In the genomic region with DNA sequence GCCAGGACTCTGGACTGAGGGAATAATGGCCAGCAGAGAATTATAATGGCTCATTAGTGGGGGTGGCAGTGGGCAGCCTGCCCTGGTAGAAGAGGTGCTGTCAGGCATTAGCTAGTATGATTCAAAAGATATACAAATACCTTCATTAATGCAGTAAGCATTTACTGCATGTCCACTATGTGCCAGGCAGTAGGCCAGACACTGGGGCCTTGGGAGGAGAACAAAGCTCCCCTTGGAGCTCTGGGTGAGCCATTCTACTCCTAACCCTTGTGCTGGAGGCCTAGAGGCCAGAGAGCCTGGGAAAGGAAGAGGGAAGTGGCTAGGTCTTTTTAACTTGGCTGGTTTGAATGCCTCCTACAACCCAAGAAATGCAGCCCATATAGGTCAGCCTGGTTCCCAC, we compare ENCODE assay signal across 12 cellular contexts.
"Had no signal": no experiment of that assay in that cellular context is flagged by ENCODE, and none has a peak within 500 bp of the region (broad histone marks: within the 10 kb centered on the region; RNA-seq: fewer than 3 reads in every experiment).

No MANE protein-coding gene starts in this region.

- H3K36me3 ChIP-seq: esophagus muscularis mucosa, upper lobe of left lung had no signal

- H3K9me3 ChIP-seq: esophagus muscularis mucosa, upper lobe of left lung had no signal

- H3K27me3 ChIP-seq: esophagus muscularis mucosa, upper lobe of left lung had no signal

- H3K27ac ChIP-seq: upper lobe of left lung had no signal

- H3K4me1 ChIP-seq: upper lobe of left lung had no signal

- H3K4me3 ChIP-seq: esophagus muscularis mucosa, skin epidermis, upper lobe of left lung had no signal

- DNase-seq: activated CD4-positive, CD25-positive, alpha-beta regulatory T cell; activated gamma-delta T cell; activated naive CD8-positive, alpha-beta T cell treated with anti-CD3 and anti-CD28 coated beads for 36 hours; activated T-cell treated with anti-CD3 and anti-CD28 coated beads, Interleukin-2, amount 50 U/mL, for 4 hours; glutamatergic neuron; mesenchymal stem cell; SHP77; stimulated activated CD4-positive, alpha-beta T cell treated with anti-CD3 and anti-CD28 coated beads, Interleukin-4, amount 100 ng/mL, for 4 hours; upper lobe of left lung had no signal

- ATAC-seq: activated T-cell treated with anti-CD3 and anti-CD28 coated beads, Interleukin-2, amount 50 U/mL, for 4 hours; left lobe of liver had no signal
